Comparison of ENCODE assay signal across 21 cellular contexts in the genomic region with DNA sequence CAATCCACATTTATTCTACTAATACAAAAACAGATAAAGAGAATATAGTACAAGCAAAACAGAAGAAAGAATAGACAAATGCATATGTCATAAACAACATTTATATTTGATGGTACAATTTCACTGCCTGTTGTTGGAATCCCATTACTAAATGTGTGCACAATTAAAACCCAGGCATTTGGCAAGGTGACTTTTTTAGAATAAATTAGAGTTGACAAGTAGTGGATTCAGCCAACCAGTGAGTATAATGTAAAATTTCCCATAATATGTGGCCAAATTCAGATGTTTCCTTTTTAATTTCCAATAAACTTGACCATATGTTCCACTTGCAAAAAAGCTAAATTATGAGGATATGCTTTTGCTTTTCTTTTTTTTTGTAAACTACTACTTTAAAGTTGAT.
DNase-seq lines count a peak whose midpoint lies in the region; ATAC-seq and TF ChIP-seq lines count a peak whose summit lies in the region.
"Had no signal": no experiment of that assay in that cellular context is flagged by ENCODE, and none has a peak within 500 bp of the region (broad histone marks: within the 10 kb centered on the region; RNA-seq: fewer than 3 reads in every experiment).

No MANE protein-coding gene starts in this region.

- DNase-seq in NCI-H446 treated with DMSO at 0.1 percent for 48 hours (lab: John Stamatoyannopoulos, UW) (peak; percentile 4), cerebellum (ENCODE audit: low spot score) (peak; percentile 1), OCI-LY7 (ENCODE audit: low spot score) (no peak), RKO (ENCODE audit: low spot score) (no peak)
- DNase-seq: 8988T; ACHN; BE2C; C1 segment of cervical spinal cord; CD4-positive, alpha-beta memory T cell; CD4-positive, CD25-positive, alpha-beta regulatory T cell; CD8-positive, alpha-beta memory T cell; COR-L47; DMS 273 treated with DMSO at 0.1 percent for 48 hours; DMS153; DMS53; DMS79; DND-41; EL; GF-D8 had no signal

- POLR2A ChIA-PET in OCI-LY7 (lab: Charles Lee): no interaction called here

- no peak overlapping the region for H3K4me3 ChIP-seq in OCI-LY7 (ENCODE audit: low read depth, low read length, poor library complexity, severe bottlenecking)
- H3K4me3 ChIP-seq: BLaER1 had no signal

- no peak overlapping the region for H2AFZ ChIP-seq in OCI-LY7 (ENCODE audit: low read length)

- H3K9me2 ChIP-seq in OCI-LY7 (ENCODE audit: insufficient read depth, low read length): no peaks in the 10 kb centered on the region

- no peak for ATAC-seq in HG02885 (IDR thresholded peaks at IDR 0.05; ENCODE audit: poor library complexity, unreplicated experiment)

- no peaks in the 10 kb centered on the region for H3K79me2 ChIP-seq in OCI-LY7 (ENCODE audit: insufficient read depth, low read depth, low read length)

- H3K27ac ChIP-seq in OCI-LY7 (ENCODE audit: low read depth, low read length, poor library complexity, severe bottlenecking): no peak overlapping the region
- H3K27ac ChIP-seq: BLaER1 had no signal

- H4K20me1 ChIP-seq in OCI-LY7 (ENCODE audit: insufficient read depth, low read length): no peaks in the 10 kb centered on the region
- H4K20me1 ChIP-seq: BLaER1 had no signal

- H3K4me1 ChIP-seq in OCI-LY7 (ENCODE audit: insufficient read depth, low read length, poor library complexity, severe bottlenecking): no peaks in the 10 kb centered on the region
- H3K4me1 ChIP-seq: BE2C, BLaER1 had no signal

- H3K36me3 ChIP-seq in OCI-LY7 (ENCODE audit: insufficient read depth, low read length): no peaks in the 10 kb centered on the region
- H3K36me3 ChIP-seq: BE2C, BLaER1 had no signal

- BruUV-seq in OCI-LY7 (replicated peaks; lab: Mats Ljungman, UMichigan): no TSS peak

- no peaks in the 10 kb centered on the region for H3K9me3 ChIP-seq in OCI-LY7 (ENCODE audit: low read length)
- H3K9me3 ChIP-seq: BE2C, BLaER1 had no signal

- no peak overlapping the region for H3K4me2 ChIP-seq in OCI-LY7 (ENCODE audit: low read length)
- H3K4me2 ChIP-seq: BLaER1 had no signal

- CTCF ChIA-PET in OCI-LY7 (lab: Charles Lee; ENCODE audit: unreplicated experiment): no interaction called here

- no peak for TF ChIP-seq CTCF in OCI-LY7 (conservative IDR thresholded peaks at IDR 0.05; ENCODE audit: low read length)

- intact Hi-C loops in OCI-LY7 (cut with micrococcal nuclease; ENCODE audit: unreplicated experiment): no loop called here

Comparison
In these comparisons a context has a peak if more than half of its experiments do, and no peak if none do; other contexts are left out.
1. DNase-seq: peak in NCI-H446 treated with DMSO at 0.1 percent for 48 hours (single experiment) and cerebellum (single experiment); none in OCI-LY7 (single experiment) and RKO (single experiment).